In genomic region chr13:103695320-103695719, GRCh38 we compare ENCODE assay signal across 22 cellular contexts.
"Had no signal": no experiment of that assay in that cellular context is flagged by ENCODE, and none has a peak within 500 bp of the region (broad histone marks: within the 10 kb centered on the region; RNA-seq: fewer than 3 reads in every experiment).

No MANE protein-coding gene starts in this region.

- H3K9me3 ChIP-seq: colonic mucosa, esophagus muscularis mucosa, esophagus squamous epithelium, gastrocnemius medialis, gastroesophageal sphincter had no signal

- H3K27ac ChIP-seq: colonic mucosa, coronary artery, dorsolateral prefrontal cortex, epithelial cell of prostate, esophagus muscularis mucosa, esophagus squamous epithelium, foreskin keratinocyte, gastrocnemius medialis, gastroesophageal sphincter had no signal

- H3K4me1 ChIP-seq: colonic mucosa, esophagus muscularis mucosa, esophagus squamous epithelium, foreskin keratinocyte, gastrocnemius medialis, gastroesophageal sphincter had no signal

- H3K27me3 ChIP-seq: colonic mucosa, dorsolateral prefrontal cortex, esophagus muscularis mucosa, esophagus squamous epithelium, foreskin keratinocyte, gastrocnemius medialis, gastroesophageal sphincter had no signal

- ATAC-seq: effector memory CD8-positive, alpha-beta T cell; esophagus mucosa; foreskin keratinocyte; gastrocnemius medialis; gastroesophageal sphincter had no signal

- H3K4me3 ChIP-seq: colonic mucosa, coronary artery, dorsolateral prefrontal cortex, esophagus muscularis mucosa, esophagus squamous epithelium, gastrocnemius medialis, gastroesophageal sphincter had no signal

- H3K36me3 ChIP-seq: colonic mucosa, esophagus muscularis mucosa, esophagus squamous epithelium, gastrocnemius medialis, gastroesophageal sphincter had no signal

- DNase-seq: colonic mucosa; cortex of kidney; dermis blood vessel endothelial cell; dorsolateral prefrontal cortex; effector CD4-positive, alpha-beta T cell; effector CD8-positive, alpha-beta T cell; effector memory CD4-positive, alpha-beta T cell; effector memory CD8-positive, alpha-beta T cell; endodermal cell; erythroblast; esophagus squamous epithelium; foreskin fibroblast; foreskin keratinocyte; foreskin melanocyte; gastrocnemius medialis; glutamatergic neuron; head of caudate nucleus had no signal
